In the genomic region with DNA sequence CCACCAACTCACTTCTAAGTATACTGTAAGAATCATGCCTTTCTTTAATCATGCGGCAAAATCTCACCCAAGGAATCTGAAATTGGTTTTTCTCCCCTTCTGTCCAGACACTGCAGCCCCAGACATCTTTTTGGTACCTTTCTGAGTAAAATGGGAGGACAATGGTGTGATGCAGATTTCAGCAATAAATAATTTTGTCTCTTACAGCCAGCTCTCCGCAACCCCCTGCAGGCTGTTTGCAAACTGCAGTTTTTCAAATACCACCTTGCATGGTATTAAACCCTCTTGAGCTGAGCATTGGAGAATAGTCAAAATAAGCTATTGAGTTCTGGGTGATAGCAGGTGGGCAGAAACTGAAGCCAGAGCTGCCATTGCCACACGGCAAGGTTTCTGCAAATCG, we compare ENCODE assay signal across 8 cellular contexts. TPM values are rescaled to one million over a fixed set of nuclear protein-coding genes. Genes with fewer than 3 reads are reported as not detected.
DNase-seq lines count a peak whose midpoint lies in the region; ATAC-seq and TF ChIP-seq lines count a peak whose summit lies in the region.

No MANE protein-coding gene starts in this region.

- no peaks in the 10 kb centered on the region for H3K36me3 ChIP-seq in CD8-positive, alpha-beta memory T cell (ENCODE audit: insufficient read depth, low read length)

- DNase-seq in EH (ENCODE audit: low read depth) (peak; percentile 54), NCI-H1694 (lab: John Stamatoyannopoulos, UW) (peak; percentile 30), dermis blood vessel endothelial cell (peak; percentile 49), neural crest cell (ENCODE audit: low read depth, low spot score) (peak; percentile 32), NCI-H187 (lab: John Stamatoyannopoulos, UW) (no peak)
- no peak for DNase-seq in CD8-positive, alpha-beta memory T cell

- no peak overlapping the region for H3K4me3 ChIP-seq in CD8-positive, alpha-beta memory T cell (ENCODE audit: low read length)

- H3K27ac Mint-ChIP-seq in neural crest cell (ENCODE audit: unreplicated experiment): no peak overlapping the region
- no peak overlapping the region for H3K27ac Mint-ChIP-seq in CD8-positive, alpha-beta memory T cell

- no peaks in the 10 kb centered on the region for H3K4me1 ChIP-seq in CD8-positive, alpha-beta memory T cell (ENCODE audit: insufficient read depth, low read length)

- H3K27me3 ChIP-seq in CD8-positive, alpha-beta memory T cell (ENCODE audit: insufficient read depth, low read length, poor library complexity, severe bottlenecking): no peaks in the 10 kb centered on the region

- H3K27me3 Mint-ChIP-seq in neural crest cell (ENCODE audit: low read depth): no peaks in the 10 kb centered on the region
- H3K27me3 Mint-ChIP-seq in CD8-positive, alpha-beta memory T cell: no peaks in the 10 kb centered on the region

- H3K27ac ChIP-seq in CD8-positive, alpha-beta memory T cell (ENCODE audit: low read depth, low read length): no peak overlapping the region

- H3K4me1 Mint-ChIP-seq in neural crest cell: peaks cover 27% of the 10 kb centered on the region
- no peaks in the 10 kb centered on the region for H3K4me1 Mint-ChIP-seq in CD8-positive, alpha-beta memory T cell

- CTCF ChIA-PET in CD8-positive, alpha-beta memory T cell (lab: Charles Lee): no interaction called here

- no peaks in the 10 kb centered on the region for H3K36me3 Mint-ChIP-seq in neural crest cell (ENCODE audit: low read depth)
- H3K36me3 Mint-ChIP-seq in CD8-positive, alpha-beta memory T cell: no peaks in the 10 kb centered on the region

- no peak overlapping the region for H3K4me3 Mint-ChIP-seq in neural crest cell
- H3K4me3 Mint-ChIP-seq in CD8-positive, alpha-beta memory T cell: no peak overlapping the region

- no peak for ATAC-seq in HG03025 (IDR thresholded peaks at IDR 0.05; ENCODE audit: low FRiP score, unreplicated experiment)
- no peak for ATAC-seq in HG02623 (IDR thresholded peaks at IDR 0.05; ENCODE audit: unreplicated experiment)

- TF ChIP-seq CTCF in neural crest cell (conservative IDR thresholded peaks at IDR 0.05): peak; percentile 69

- H3K9me3 ChIP-seq in CD8-positive, alpha-beta memory T cell (ENCODE audit: low read length): no peaks in the 10 kb centered on the region

- H3K9me3 Mint-ChIP-seq in neural crest cell: peaks cover 7% of the 10 kb centered on the region
- peaks cover 4 to 17% (median 5%) of the 10 kb centered on the region in 5 donors for H3K9me3 Mint-ChIP-seq in CD8-positive, alpha-beta memory T cell

- POLR2A ChIA-PET in CD8-positive, alpha-beta memory T cell (lab: Charles Lee): no interaction called here

RNA-seq across cellular contexts. Expression of a gene that starts 32.2 kb away (rescaled TPM):
- total RNA-seq in dermis blood vessel endothelial cell: under 0.01 TPM in 1 of 2 replicates, not detected in the other
- 0.25 and 0.35 TPM in 2 replicates for total RNA-seq in neural crest cell
- not detected for total RNA-seq in CD8-positive, alpha-beta memory T cell
- polyA plus RNA-seq in CD8-positive, alpha-beta memory T cell: not detected

Comparison
In these comparisons a context has a peak if more than half of its experiments do, and no peak if none do; other contexts are left out.
1. DNase-seq: peak in EH (single experiment), NCI-H1694 (single experiment), dermis blood vessel endothelial cell (single experiment) and neural crest cell (single experiment); none in CD8-positive, alpha-beta memory T cell (0 of 5) and NCI-H187 (0 of 2).